In the genomic region with DNA sequence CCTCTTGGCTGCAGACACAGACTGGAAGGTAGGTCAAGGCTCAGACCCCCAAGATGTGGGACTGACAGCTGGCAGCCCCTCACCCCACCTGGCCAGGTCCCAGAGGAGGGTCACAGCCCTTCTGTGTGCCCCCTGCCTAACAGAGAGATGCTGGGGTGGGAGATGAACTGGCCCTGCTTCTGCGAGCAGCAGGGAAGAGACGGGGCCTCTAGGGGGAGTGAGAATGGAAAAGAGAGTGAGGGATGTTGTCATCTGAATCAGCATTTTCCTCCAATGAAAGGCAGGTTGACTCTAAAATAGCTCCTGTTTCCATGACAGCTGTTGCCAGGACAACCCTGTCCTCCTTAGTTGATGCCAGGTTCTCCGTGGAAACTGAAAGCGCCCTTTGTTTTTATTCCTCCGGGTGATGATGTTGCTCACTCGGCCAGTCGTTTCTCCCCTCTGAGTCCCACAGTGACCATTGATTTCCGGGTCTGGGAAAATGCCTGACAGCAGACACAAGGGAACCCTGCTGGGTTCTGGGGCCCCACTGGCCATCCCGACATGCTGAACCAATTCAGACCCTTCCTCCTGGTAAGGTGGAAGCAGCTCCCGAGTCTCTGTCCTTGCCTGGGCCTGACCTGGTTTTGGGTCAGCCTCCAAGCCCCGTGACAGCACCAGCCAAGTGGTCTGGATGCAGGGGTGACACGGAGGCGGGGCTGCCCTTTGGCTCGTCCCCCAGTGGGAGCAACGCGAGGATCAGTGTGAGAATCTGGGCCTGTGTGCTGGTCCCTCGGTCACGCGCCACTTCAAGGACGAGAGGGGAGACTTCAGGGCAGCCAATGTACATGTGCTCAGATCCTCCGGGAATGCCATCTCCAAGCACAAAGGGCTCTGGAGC, we compare ENCODE assay signal across 8 cellular contexts. TPM values are rescaled to one million over a fixed set of nuclear protein-coding genes. Genes with fewer than 3 reads are reported as not detected.
DNase-seq lines count a peak whose midpoint lies in the region; ATAC-seq and TF ChIP-seq lines count a peak whose summit lies in the region.

No MANE protein-coding gene starts in this region.

- H3K36me3 ChIP-seq in ACC112 (ENCODE audit: insufficient read depth, low read length) (no peaks in the 10 kb centered on the region), WERI-Rb-1 (no peaks in the 10 kb centered on the region), liver (ENCODE audit: control insufficient read depth in 4 of 4, insufficient read depth in 3 of 4, low read depth in 1 of 4, low read length in 3 of 4) (no peaks in the 10 kb centered on the region)

- peak; percentile 88 for DNase-seq in NCI-H2196 (lab: John Stamatoyannopoulos, UW; ENCODE audit: unreplicated experiment)
- peak; percentile 72 for DNase-seq in WERI-Rb-1
- peak; percentile 91 for DNase-seq in ecto neural progenitor cell (ENCODE audit: low spot score)
- DNase-seq in stimulated activated CD4-positive, alpha-beta T cell treated with anti-CD3 and anti-CD28 coated beads, TNF-alpha, amount 100 ng/mL, for 48 hours (ENCODE audit: low read depth in 3 of 3) = peak; percentile 55 to 63 (median 61)

- H3K9ac ChIP-seq in liver (ENCODE audit: low read depth in 1 of 2, low read length in 2 of 2) = no peak overlapping the region

- H3K4me1 ChIP-seq in ACC112 (ENCODE audit: control insufficient read depth, insufficient read depth, low read length, unreplicated experiment) (peaks cover 8% of the 10 kb centered on the region), liver (ENCODE audit: control insufficient read depth in 4 of 4, insufficient read depth in 4 of 4, low read length in 3 of 4) (no peaks in the 10 kb centered on the region)

- H3K9me3 ChIP-seq in WERI-Rb-1 (ENCODE audit: severe bottlenecking) (no peaks in the 10 kb centered on the region), liver (ENCODE audit: control insufficient read depth in 4 of 4, low read length in 3 of 4) (no peaks in the 10 kb centered on the region)

- WGBS in liver = 39% methylated on average over 21 of the region's 21 CpGs

- TF ChIP-seq CTCF in WERI-Rb-1 (IDR thresholded peaks at IDR 0.05; ENCODE audit: low read depth, low read length) (peak; percentile 73), liver (IDR thresholded peaks at IDR 0.05; ENCODE audit: low read depth, low read length, missing input control) (peak; percentile 39)

- peak in 1 of 2 donors; percentile 46 for TF ChIP-seq RAD21 in liver (IDR thresholded peaks at IDR 0.05)

- ATAC-seq in GM18517 (IDR thresholded peaks at IDR 0.05; ENCODE audit: unreplicated experiment) (peak; percentile 86), HG03159 (IDR thresholded peaks at IDR 0.05; ENCODE audit: unreplicated experiment) (peak; percentile 64)

- no peaks in the 10 kb centered on the region for H3K79me2 ChIP-seq in ACC112 (ENCODE audit: control insufficient read depth, insufficient read depth, low read length, unreplicated experiment)

- H3K4me3 ChIP-seq in ACC112 (ENCODE audit: low read depth, low read length) (peak overlapping the region; percentile 64), WERI-Rb-1 (ENCODE audit: low read depth, low read length) (no peak overlapping the region), liver (ENCODE audit: low read depth in 1 of 3, low read length in 3 of 3) (no peak overlapping the region)

- no peaks in the 10 kb centered on the region for H3K27me3 ChIP-seq in ACC112 (ENCODE audit: insufficient read depth, low read length)
- no peaks in the 10 kb centered on the region for H3K27me3 ChIP-seq in WERI-Rb-1 (ENCODE audit: insufficient read depth, low read depth, severe bottlenecking)
- no peaks in the 10 kb centered on the region for H3K27me3 ChIP-seq in liver (ENCODE audit: control insufficient read depth in 4 of 4, insufficient read depth in 4 of 4, low read length in 3 of 4)

- H3K27ac ChIP-seq in ACC112 (ENCODE audit: low read depth, low read length) = peak overlapping the region; percentile 90
- no peak overlapping the region for H3K27ac ChIP-seq in WERI-Rb-1
- no peak overlapping the region for H3K27ac ChIP-seq in liver (ENCODE audit: low read depth in 1 of 2, low read length in 2 of 2)

- peak overlapping the region; percentile 90 for H2AFZ ChIP-seq in ACC112 (ENCODE audit: low read length, unreplicated experiment)

TF ChIP-seq in liver, 16 proteins besides CTCF, POLR2A, EP300 and RAD21:
- no peak for TF ChIP-seq GABPA (IDR thresholded peaks at IDR 0.05 in 1 of 2, conservative IDR thresholded peaks at IDR 0.05 in 1 of 2)
- no peak for TF ChIP-seq ZBTB33 (IDR thresholded peaks at IDR 0.05)
- no peak for TF ChIP-seq EGR1 (IDR thresholded peaks at IDR 0.05; ENCODE audit: low read depth in 2 of 2)
- no peak for TF ChIP-seq NR2F2 (IDR thresholded peaks at IDR 0.05)
- TF ChIP-seq SP1 (IDR thresholded peaks at IDR 0.05) = no peak
- TF ChIP-seq YY1 (IDR thresholded peaks at IDR 0.05) = no peak

RNA-seq across cellular contexts. Expression of gene NDRG4, which starts 4.7 kb away (rescaled TPM):
- 1 to 10 TPM in 1 of 2 donors, under 1 TPM in 1; 0.93 to 1.1 TPM for total RNA-seq in liver
- under 1 TPM; 0.40 to 0.80 TPM for polyA plus RNA-seq in liver

RNA-seq across cellular contexts. Expression of gene SETD6, which starts 20.1 kb away (rescaled TPM):
- 10 to 100 TPM in 1 of 2 donors, 1 to 10 TPM in 1; 6.9 to 17.7 TPM for total RNA-seq in liver
- polyA plus RNA-seq in liver = 10 to 100 TPM in 1 of 2 donors, 1 to 10 TPM in 1; 9.2 to 11.2 TPM
